12 cellular contexts compared by ENCODE assay signal in genomic region chr2:102514061-102514785, GRCh38. TPM values are rescaled to one million over a fixed set of nuclear protein-coding genes. Genes with fewer than 3 reads are reported as not detected.
DNase-seq lines count a peak whose midpoint lies in the region; ATAC-seq and TF ChIP-seq lines count a peak whose summit lies in the region.
"Had no signal": no experiment of that assay in that cellular context is flagged by ENCODE, and none has a peak within 500 bp of the region (broad histone marks: within the 10 kb centered on the region; RNA-seq: fewer than 3 reads in every experiment).

No MANE protein-coding gene starts in this region.

- no peak for TF ChIP-seq CTCF in A673 (conservative IDR thresholded peaks at IDR 0.05; ENCODE audit: low read depth, low read length)
- TF ChIP-seq CTCF in gastroesophageal sphincter (IDR thresholded peaks at IDR 0.05) = no peak

- no peaks in the 10 kb centered on the region for H3K36me3 ChIP-seq in A673 (ENCODE audit: insufficient read depth, low read length, poor library complexity, severe bottlenecking)
- H3K36me3 ChIP-seq in gastroesophageal sphincter = no peaks in the 10 kb centered on the region

- POLR2A ChIA-PET in A673 (lab: Charles Lee; ENCODE audit: low non-redundant PET) = no interaction called here

- H3K4me3 ChIP-seq in A673 (ENCODE audit: low read depth, low read length, poor library complexity, severe bottlenecking) = no peak overlapping the region
- no peak overlapping the region for H3K4me3 ChIP-seq in gastroesophageal sphincter

- TF ChIP-seq EP300 in gastroesophageal sphincter (IDR thresholded peaks at IDR 0.05) = no peak

- no TSS peak for BruUV-seq in A673 (replicated peaks; lab: Mats Ljungman, UMichigan)

- intact Hi-C loops in A673 (cut with micrococcal nuclease; ENCODE audit: unreplicated experiment) = no loop called here

- H3K9me3 ChIP-seq in A673 (ENCODE audit: low read depth, low read length, poor library complexity, severe bottlenecking) = no peaks in the 10 kb centered on the region
- peaks cover 0 to under 1% (median 0%) of the 10 kb centered on the region in 3 donors for H3K9me3 ChIP-seq in gastroesophageal sphincter

- H3K27ac ChIP-seq in A673 (ENCODE audit: low read depth, low read length, poor library complexity, severe bottlenecking) = no peak overlapping the region
- no peak overlapping the region for H3K27ac ChIP-seq in gastroesophageal sphincter
- H3K27ac ChIP-seq: C4-2B had no signal

- DNase-seq in A673 (ENCODE audit: low spot score) = peak; percentile 78
- DNase-seq in HT-29 (ENCODE audit: low spot score) = peak; percentile 84
- DNase-seq in astrocyte of the hippocampus (ENCODE audit: low read depth, low spot score) = peak; percentile 94
- peak; percentile 78 for DNase-seq in islet precursor cell
- DNase-seq in NCI-H146 treated with DMSO at 0.1 percent for 48 hours (lab: John Stamatoyannopoulos, UW; ENCODE audit: unreplicated experiment) = no peak
- no peak for DNase-seq in NCI-H2081 (lab: John Stamatoyannopoulos, UW)
- DNase-seq in NCI-H82 treated with DMSO at 0.1 percent for 48 hours (lab: John Stamatoyannopoulos, UW; ENCODE audit: unreplicated experiment) = no peak
- DNase-seq: activated T-cell treated with anti-CD3 and anti-CD28 coated beads, Interleukin-2, amount 50 U/mL, for 4 hours; naive thymus-derived CD8-positive, alpha-beta T cell; NCI-H1105 treated with DMSO at 0.1 percent for 48 hours had no signal

- H3K4me1 ChIP-seq in A673 (ENCODE audit: insufficient read depth, low read length, poor library complexity, severe bottlenecking) = no peaks in the 10 kb centered on the region
- H3K4me1 ChIP-seq in gastroesophageal sphincter = no peaks in the 10 kb centered on the region

- no peak for TF ChIP-seq POLR2A in gastroesophageal sphincter (IDR thresholded peaks at IDR 0.05)

- CTCF ChIA-PET in A673 (lab: Charles Lee) = interaction anchor here (0.5 kb wide), 1 partner anchor 42 kb away, joined by 4 read pairs; no protein-coding TSS in a partner anchor

- no peaks in the 10 kb centered on the region for H3K27me3 ChIP-seq in A673 (replicated peaks; ENCODE audit: insufficient read depth, low read depth, low read length, poor library complexity)
- no peaks in the 10 kb centered on the region for H3K27me3 ChIP-seq in gastroesophageal sphincter

- 63 to 71% methylated on average over 6 to 7 of the region's 7 CpGs for WGBS in gastroesophageal sphincter (ENCODE audit: low coverage in 1 of 2), 2 donors

- ATAC-seq in gastroesophageal sphincter = no peak
- ATAC-seq: activated T-cell treated with anti-CD3 and anti-CD28 coated beads, Interleukin-2, amount 50 U/mL, for 4 hours; naive thymus-derived CD8-positive, alpha-beta T cell had no signal

RNA-seq across cellular contexts. Expression of gene SLC9A4, which starts 41.2 kb away (rescaled TPM):
- total RNA-seq in A673 (2021) (0.11 and 0.17 TPM in 2 replicates), gastroesophageal sphincter (under 1 TPM in 1 of 4 donors, not detected in 3; 0.22 TPM)
- not detected in 2 replicates for total RNA-seq in HT-29 (2014; rRNA removed; shearing (Covaris generic))
- total RNA-seq: naive thymus-derived CD8-positive, alpha-beta T cell had no signal

Comparison
In these comparisons a context has a peak if more than half of its experiments do, and no peak if none do; other contexts are left out.
1. DNase-seq: peak in A673 (single experiment), HT-29 (single experiment), astrocyte of the hippocampus (single experiment) and islet precursor cell (single experiment); none in NCI-H146 treated with DMSO at 0.1 percent for 48 hours (single experiment), NCI-H2081 (0 of 2) and NCI-H82 treated with DMSO at 0.1 percent for 48 hours (single experiment).